In genomic region chr9:114745879-114746550, GRCh38 we compare ENCODE assay signal across 1 cellular context.
TF ChIP-seq lines count a peak whose summit lies in the region.

No MANE protein-coding gene starts in this region.

TF ChIP-seq in IMR-90, 13 proteins besides CTCF, POLR2A, EP300 and RAD21:
- no peak for TF ChIP-seq RFX5 (IDR thresholded peaks at IDR 0.05; ENCODE audit: low read depth, low read length)
- TF ChIP-seq, protein P1, sequence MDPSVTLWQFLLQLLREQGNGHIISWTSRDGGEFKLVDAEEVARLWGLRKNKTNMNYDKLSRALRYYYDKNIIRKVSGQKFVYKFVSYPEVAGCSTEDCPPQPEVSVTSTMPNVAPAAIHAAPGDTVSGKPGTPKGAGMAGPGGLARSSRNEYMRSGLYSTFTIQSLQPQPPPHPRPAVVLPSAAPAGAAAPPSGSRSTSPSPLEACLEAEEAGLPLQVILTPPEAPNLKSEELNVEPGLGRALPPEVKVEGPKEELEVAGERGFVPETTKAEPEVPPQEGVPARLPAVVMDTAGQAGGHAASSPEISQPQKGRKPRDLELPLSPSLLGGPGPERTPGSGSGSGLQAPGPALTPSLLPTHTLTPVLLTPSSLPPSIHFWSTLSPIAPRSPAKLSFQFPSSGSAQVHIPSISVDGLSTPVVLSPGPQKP (IDR thresholded peaks at IDR 0.05; ENCODE audit: borderline replicate concordance, low read depth, low read length), result no peak
- TF ChIP-seq CHD1 (IDR thresholded peaks at IDR 0.05; ENCODE audit: low read depth, low read length), result no peak
- no peak for TF ChIP-seq NFE2L2 (IDR thresholded peaks at IDR 0.05; ENCODE audit: low read depth, low read length)
- no peak for TF ChIP-seq BHLHE40 (IDR thresholded peaks at IDR 0.05; ENCODE audit: low read depth, low read length)
- no peak for TF ChIP-seq MXI1 (IDR thresholded peaks at IDR 0.05; ENCODE audit: borderline replicate concordance, low read depth, low read length)
- no peak for TF ChIP-seq FOS (IDR thresholded peaks at IDR 0.05; ENCODE audit: low read depth, low read length)
- TF ChIP-seq MAZ (IDR thresholded peaks at IDR 0.05; ENCODE audit: borderline replicate concordance, low read depth, low read length), result no peak
- no peak for TF ChIP-seq CEBPB (IDR thresholded peaks at IDR 0.05; ENCODE audit: low read depth, low read length)
- TF ChIP-seq USF2 (IDR thresholded peaks at IDR 0.05; ENCODE audit: low read depth, low read length), result no peak
- no peak for TF ChIP-seq RCOR1 (IDR thresholded peaks at IDR 0.05; ENCODE audit: insufficient replicate concordance, low read length)
- no peak for TF ChIP-seq SMC3 (IDR thresholded peaks at IDR 0.05; ENCODE audit: low read depth, low read length)
- TF ChIP-seq MAFK (IDR thresholded peaks at IDR 0.05; ENCODE audit: low read depth, low read length), result no peak
